In the genomic region with DNA sequence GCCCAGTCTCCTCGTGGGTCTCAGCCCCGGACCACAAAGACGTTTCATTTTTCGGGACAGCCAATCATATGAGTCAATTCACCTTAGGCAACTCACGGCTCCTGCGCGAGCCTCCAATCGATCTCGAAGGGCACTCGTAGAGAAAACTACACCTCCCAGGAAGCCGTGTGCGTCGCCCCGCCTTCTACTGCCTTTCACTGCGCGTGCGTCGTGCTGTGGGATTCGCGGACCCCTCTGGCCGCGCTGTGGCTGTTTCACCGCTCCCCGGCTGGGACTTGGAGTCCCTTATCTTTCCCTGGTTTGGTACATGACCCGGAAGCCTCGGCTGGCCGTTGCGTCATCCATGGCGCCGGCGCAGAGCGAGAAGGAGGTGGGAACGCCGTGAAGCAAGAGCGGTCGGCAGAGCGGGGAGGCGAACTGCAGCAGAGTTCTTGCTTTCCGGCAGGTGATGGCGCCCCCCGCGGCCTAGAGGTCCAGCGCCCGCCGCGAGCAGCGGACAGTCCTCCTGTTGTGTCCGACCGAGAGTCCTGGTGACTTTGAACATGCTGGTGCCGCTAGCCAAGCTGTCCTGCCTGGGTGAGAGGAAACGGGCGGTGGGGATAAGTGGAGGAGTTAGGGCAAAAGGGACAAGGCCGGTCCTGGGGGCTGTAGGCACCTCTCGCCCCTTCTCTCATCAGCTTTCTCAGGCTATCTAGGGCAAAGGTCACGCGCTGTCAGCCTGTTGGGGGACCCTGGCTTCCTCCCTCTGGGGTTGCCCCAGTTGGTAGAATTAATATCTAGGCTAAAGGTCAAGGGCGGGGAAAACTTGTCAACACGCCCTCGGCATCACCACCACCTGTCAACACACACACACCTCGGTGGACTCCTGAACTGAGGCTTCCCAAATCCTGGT, we compare ENCODE assay signal across 8 cellular contexts. TPM values are rescaled to one million over a fixed set of nuclear protein-coding genes. Genes with fewer than 3 reads are reported as not detected.
DNase-seq lines count a peak whose midpoint lies in the region; ATAC-seq and TF ChIP-seq lines count a peak whose summit lies in the region.

A gene (plus strand): TSS at position 382 of the 892 bp plus-strand sequence. CDS start 161 bp downstream, at position 543.

- DNase-seq in DMS114 treated with DMSO at 0.1 percent for 48 hours (lab: John Stamatoyannopoulos, UW; ENCODE audit: unreplicated experiment), result peak; percentile 96
- peak; percentile 82 for DNase-seq in HuH-7.5 (ENCODE audit: low spot score)
- DNase-seq in activated T-cell treated with anti-CD3 and anti-CD28 coated beads for 1 hour (ENCODE audit: low read depth), result peak; percentile 95
- peak; percentile 97 for DNase-seq in endothelial cell (ENCODE audit: low spot score)
- peak; percentile 94 to 97 for DNase-seq in mesothelial cell of epicardium (ENCODE audit: low spot score in 2 of 2, unreplicated experiment in 2 of 2)
- peak; percentile 97 to 98 for DNase-seq in stimulated activated CD8-positive, alpha-beta memory T cell treated with anti-CD3 and anti-CD28 coated beads, Interleukin-15, amount 100 ng/mL, for 48 hours (ENCODE audit: low read depth in 2 of 2)

- H3K27me3 ChIP-seq in OCI-LY3 (ENCODE audit: low read depth, low read length), result no peaks in the 10 kb centered on the region

- TF ChIP-seq CTCF in OCI-LY3 (IDR thresholded peaks at IDR 0.05; ENCODE audit: low read depth, low read length) (peak; percentile 90), endothelial cell (IDR thresholded peaks at IDR 0.05; ENCODE audit: unreplicated experiment) (peak; percentile 51), mesothelial cell of epicardium (IDR thresholded peaks at IDR 0.05; ENCODE audit: unreplicated experiment) (peak; percentile 54)

- H3K4me1 Mint-ChIP-seq in endothelial cell (ENCODE audit: unreplicated experiment) (peaks cover 16% of the 10 kb centered on the region), mesothelial cell of epicardium (peaks cover 25% of the 10 kb centered on the region)

- H3K9ac ChIP-seq in OCI-LY3 (ENCODE audit: low read length), result peak within 1 kb of the TSS; percentile 99

- peaks cover 57% of the 10 kb centered on the region for H3K79me2 ChIP-seq in OCI-LY3 (ENCODE audit: low read length)

- peaks cover 21% of the 10 kb centered on the region for H3K4me1 ChIP-seq in OCI-LY3 (ENCODE audit: low read length)

- no peaks in the 10 kb centered on the region for H3K9me3 Mint-ChIP-seq in endothelial cell (ENCODE audit: unreplicated experiment)
- H3K9me3 Mint-ChIP-seq in mesothelial cell of epicardium, result no peaks in the 10 kb centered on the region

- H3K4me3 Mint-ChIP-seq in endothelial cell (ENCODE audit: unreplicated experiment) (peak within 1 kb of the TSS; percentile 99), mesothelial cell of epicardium (peak within 1 kb of the TSS; percentile 94)

- H4K20me1 ChIP-seq in OCI-LY3 (ENCODE audit: insufficient read depth, low read length), result peaks cover 27% of the 10 kb centered on the region

- peak within 1 kb of the TSS; percentile 83 for H3K27ac Mint-ChIP-seq in endothelial cell (ENCODE audit: unreplicated experiment)
- peak within 1 kb of the TSS; percentile 99 for H3K27ac Mint-ChIP-seq in mesothelial cell of epicardium

- ATAC-seq in GM21526 (IDR thresholded peaks at IDR 0.05; ENCODE audit: low FRiP score, unreplicated experiment), result peak; percentile 83

- H3K36me3 ChIP-seq in OCI-LY3 (replicated peaks; ENCODE audit: low read depth, low read length), result peaks cover 12% of the 10 kb centered on the region

- H3K27me3 Mint-ChIP-seq in endothelial cell (ENCODE audit: unreplicated experiment) (peaks cover 9% of the 10 kb centered on the region), mesothelial cell of epicardium (ENCODE audit: low read depth) (no peaks in the 10 kb centered on the region)

- H2AFZ ChIP-seq in OCI-LY3 (ENCODE audit: low read depth, low read length), result peak within 1 kb of the TSS; percentile 96

- peak within 1 kb of the TSS; percentile 92 for H3K4me2 ChIP-seq in OCI-LY3 (ENCODE audit: low read length)

- H3K4me3 ChIP-seq in OCI-LY3 (ENCODE audit: low read length), result peak within 1 kb of the TSS; percentile 82

- H3K27ac ChIP-seq in OCI-LY3 (ENCODE audit: low read length), result peak within 1 kb of the TSS; percentile 94

- no peaks in the 10 kb centered on the region for H3K9me3 ChIP-seq in OCI-LY3 (ENCODE audit: insufficient read depth, low read length)

- H3K36me3 Mint-ChIP-seq in endothelial cell (ENCODE audit: low read depth, unreplicated experiment), result no peaks in the 10 kb centered on the region
- peaks cover 2% of the 10 kb centered on the region for H3K36me3 Mint-ChIP-seq in mesothelial cell of epicardium

RNA-seq across cellular contexts. Expression of the gene that starts here (rescaled TPM):
- total RNA-seq in endothelial cell (ENCODE audit: unreplicated experiment), result 9.2 TPM
- 16.5 to 20.7 TPM (median 19.4 TPM) in 3 replicates for total RNA-seq in mesothelial cell of epicardium

Comparison
In these comparisons a context has a peak if more than half of its experiments do, and no peak if none do; other contexts are left out.
1. Peak in every context shown above with its lines: DNase-seq, ATAC-seq, H3K4me3 ChIP-seq and H3K27ac ChIP-seq.